8 cellular contexts compared by ENCODE assay signal in genomic region chr10:13347235-13348156, GRCh38. TPM values are rescaled to one million over a fixed set of nuclear protein-coding genes. Genes with fewer than 3 reads are reported as not detected.
A peak's percentile ranks its signal among the peaks of the same experiment; 100 is the strongest.
DNase-seq lines count a peak whose midpoint lies in the region; ATAC-seq and TF ChIP-seq lines count a peak whose summit lies in the region.

No MANE protein-coding gene starts in this region.

- no peaks in the 10 kb centered on the region for H3K9me3 Mint-ChIP-seq in activated CD4-positive, alpha-beta memory T cell treated with anti-CD3 and anti-CD28 coated beads for 36 hours

- peaks cover 11% of the 10 kb centered on the region for H3K36me3 Mint-ChIP-seq in activated CD4-positive, alpha-beta memory T cell treated with anti-CD3 and anti-CD28 coated beads for 36 hours

- H3K4me3 ChIP-seq in ACC112 (ENCODE audit: low read depth, low read length): peak overlapping the region; percentile 99
- H3K4me3 ChIP-seq in duodenal mucosa (ENCODE audit: low read depth in 1 of 2, low read length in 2 of 2): peak overlapping the region; percentile 83 to 91
- peak overlapping the region; percentile 97 for H3K4me3 ChIP-seq in lower lobe of right lung

- H3K9ac ChIP-seq in duodenal mucosa (ENCODE audit: low read depth in 1 of 2, low read length in 2 of 2): peak overlapping the region; percentile 76 to 87

- ATAC-seq in GM18861 (IDR thresholded peaks at IDR 0.05; ENCODE audit: unreplicated experiment) (peak; percentile 45), HG03095 (IDR thresholded peaks at IDR 0.05; ENCODE audit: unreplicated experiment) (peak; percentile 40), lower lobe of right lung (peak; percentile 86 to 87)

- H3K79me2 ChIP-seq in ACC112 (ENCODE audit: control insufficient read depth, insufficient read depth, low read length, unreplicated experiment): peaks cover 37% of the 10 kb centered on the region

- peak overlapping the region; percentile 83 for H3K27ac Mint-ChIP-seq in activated CD4-positive, alpha-beta memory T cell treated with anti-CD3 and anti-CD28 coated beads for 36 hours

- POLR2A ChIA-PET in activated CD4-positive, alpha-beta memory T cell treated with anti-CD3 and anti-CD28 coated beads for 36 hours (lab: Charles Lee): no interaction called here

- peaks cover 19% of the 10 kb centered on the region for H3K27me3 ChIP-seq in ACC112 (ENCODE audit: insufficient read depth, low read length)
- H3K27me3 ChIP-seq in duodenal mucosa (ENCODE audit: control insufficient read depth in 1 of 2, insufficient read depth in 2 of 2, low read length in 2 of 2): no peaks in the 10 kb centered on the region
- peaks cover 11% of the 10 kb centered on the region for H3K27me3 ChIP-seq in lower lobe of right lung (ENCODE audit: low read depth)

- peaks cover 53% of the 10 kb centered on the region for H3K4me1 Mint-ChIP-seq in activated CD4-positive, alpha-beta memory T cell treated with anti-CD3 and anti-CD28 coated beads for 36 hours (ENCODE audit: low read depth)

- peaks cover 9% of the 10 kb centered on the region for H3K4me1 ChIP-seq in ACC112 (ENCODE audit: control insufficient read depth, insufficient read depth, low read length, unreplicated experiment)
- H3K4me1 ChIP-seq in duodenal mucosa (ENCODE audit: control insufficient read depth in 1 of 2, insufficient read depth in 2 of 2, low read length in 2 of 2): peaks cover 18 to 27% of the 10 kb centered on the region in 2 donors
- peaks cover 33% of the 10 kb centered on the region for H3K4me1 ChIP-seq in lower lobe of right lung

- intact Hi-C loops in activated CD4-positive, alpha-beta memory T cell treated with anti-CD3 and anti-CD28 coated beads for 36 hours (cut with micrococcal nuclease): loop anchor here (1.0 to 5.0 kb wide), 5 partner anchors 45 to 1000 kb away; partner anchors contain the start of genes CAMK1D, MCM10, OPTN and PRPF18
- intact Hi-C loops in lower lobe of right lung (cut with DNase I): no loop called here

- peak overlapping the region; percentile 24 for H2AFZ ChIP-seq in ACC112 (ENCODE audit: low read length, unreplicated experiment)

- H3K27me3 Mint-ChIP-seq in activated CD4-positive, alpha-beta memory T cell treated with anti-CD3 and anti-CD28 coated beads for 36 hours: no peaks in the 10 kb centered on the region

- peak overlapping the region; percentile 78 for H3K4me3 Mint-ChIP-seq in activated CD4-positive, alpha-beta memory T cell treated with anti-CD3 and anti-CD28 coated beads for 36 hours

- no peak for TF ChIP-seq CTCF in lower lobe of right lung (IDR thresholded peaks at IDR 0.05)

- H3K27ac ChIP-seq in ACC112 (ENCODE audit: low read depth, low read length) (peak overlapping the region; percentile 77), duodenal mucosa (ENCODE audit: low read depth, low read length) (peak overlapping the region; percentile 88), lower lobe of right lung (peak overlapping the region; percentile 92)

- CTCF ChIA-PET in activated CD4-positive, alpha-beta memory T cell treated with anti-CD3 and anti-CD28 coated beads for 36 hours (lab: Charles Lee): no interaction called here

- H3K9me3 ChIP-seq in duodenal mucosa (ENCODE audit: control insufficient read depth in 1 of 2, low read length in 2 of 2) (no peaks in the 10 kb centered on the region), lower lobe of right lung (no peaks in the 10 kb centered on the region)

- DNase-seq in NCI-H510A treated with DMSO at 0.1 percent for 48 hours (lab: John Stamatoyannopoulos, UW) (peak; percentile 63), lower lobe of right lung (peak; percentile 90)
- peak; percentile 83 for DNase-seq in activated CD4-positive, alpha-beta memory T cell treated with anti-CD3 and anti-CD28 coated beads for 36 hours
- peak in 2 of 3 donors; percentile 44 to 70 for DNase-seq in stimulated activated CD4-positive, alpha-beta T cell treated with anti-CD3 and anti-CD28 coated beads, TNF-alpha, amount 100 ng/mL, for 1 hour (ENCODE audit: low read depth in 3 of 3, low spot score in 1 of 3)

- H3K36me3 ChIP-seq in ACC112 (ENCODE audit: insufficient read depth, low read length): no peaks in the 10 kb centered on the region
- H3K36me3 ChIP-seq in duodenal mucosa (ENCODE audit: control insufficient read depth in 1 of 2, insufficient read depth in 2 of 2, low read length in 2 of 2): peaks cover 0 to 5% of the 10 kb centered on the region in 2 donors
- H3K36me3 ChIP-seq in lower lobe of right lung: peaks cover 5% of the 10 kb centered on the region

RNA-seq across cellular contexts. Expression of gene SEPHS1, which starts 0.6 kb away (rescaled TPM):
- total RNA-seq in activated CD4-positive, alpha-beta memory T cell treated with anti-CD3 and anti-CD28 coated beads for 36 hours: 10 to 100 TPM; 57.2 to 57.6 TPM
- total RNA-seq in lower lobe of right lung: 35.9 TPM

RNA-seq across cellular contexts. Expression of gene PHYH, which starts 47.6 kb away (rescaled TPM):
- total RNA-seq in activated CD4-positive, alpha-beta memory T cell treated with anti-CD3 and anti-CD28 coated beads for 36 hours: 10 to 100 TPM; 14.9 to 15.4 TPM
- total RNA-seq in lower lobe of right lung: 30.3 TPM

Comparison
In these comparisons a context has a peak if more than half of its experiments do, and no peak if none do; other contexts are left out.
1. Peak in every context shown above with its lines: DNase-seq, ATAC-seq, H3K4me3 ChIP-seq and H3K27ac ChIP-seq.